In the genomic region with DNA sequence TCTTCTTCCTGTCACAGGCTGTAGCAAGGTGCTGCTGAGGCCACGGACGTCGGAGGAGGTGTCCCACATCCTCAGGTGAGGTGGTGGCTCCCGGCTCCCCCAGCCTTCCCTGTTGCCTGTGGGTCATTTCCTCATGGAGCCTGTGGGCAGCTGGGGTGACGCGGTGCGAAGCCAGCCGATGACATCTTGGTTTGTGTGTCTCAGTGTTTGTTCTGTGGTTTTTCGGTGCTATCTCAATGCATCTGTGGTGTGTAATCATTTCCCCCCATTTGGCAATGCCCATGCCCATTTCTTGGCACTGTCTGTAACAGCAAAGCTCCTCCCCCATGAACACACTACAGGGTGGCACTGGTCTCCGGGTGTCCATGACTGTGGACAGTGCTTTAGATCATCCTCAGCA, we compare ENCODE assay signal across 14 cellular contexts. TPM values are rescaled to one million over a fixed set of nuclear protein-coding genes. Genes with fewer than 3 reads are reported as not detected.
A peak's percentile ranks its signal among the peaks of the same experiment; 100 is the strongest.
DNase-seq lines count a peak whose midpoint lies in the region; ATAC-seq lines count a peak whose summit lies in the region.
"Had no signal": no experiment of that assay in that cellular context is flagged by ENCODE, and none has a peak within 500 bp of the region (broad histone marks: within the 10 kb centered on the region; RNA-seq: fewer than 3 reads in every experiment).

No MANE protein-coding gene starts in this region.

- ATAC-seq in activated CD8-positive, alpha-beta T cell treated with anti-CD3 and anti-CD28 coated beads, Interleukin-2, amount 10 ng/mL, durations not matched to agents 7 days and 5 days = peak; percentile 56
- ATAC-seq in left lobe of liver (peak; percentile 59), GM19328 (IDR thresholded peaks at IDR 0.05; ENCODE audit: unreplicated experiment) (no peak), HG03097 (IDR thresholded peaks at IDR 0.05; ENCODE audit: low FRiP score, unreplicated experiment) (no peak), HG03460 (IDR thresholded peaks at IDR 0.05; ENCODE audit: unreplicated experiment) (no peak)

- H3K27me3 ChIP-seq in CD8-positive, alpha-beta memory T cell (ENCODE audit: insufficient read depth, low read length, poor library complexity, severe bottlenecking) = no peaks in the 10 kb centered on the region
- H3K27me3 ChIP-seq: colonic mucosa had no signal

- no peak overlapping the region for H3K4me3 ChIP-seq in CD8-positive, alpha-beta memory T cell (ENCODE audit: low read length)
- H3K4me3 ChIP-seq: colonic mucosa had no signal

- H3K4me1 Mint-ChIP-seq in CD8-positive, alpha-beta memory T cell = peaks cover 33 to 45% (median 43%) of the 10 kb centered on the region in 3 donors
- H3K4me1 Mint-ChIP-seq in activated CD8-positive, alpha-beta T cell treated with anti-CD3 and anti-CD28 coated beads, Interleukin-2, amount 10 ng/mL, durations not matched to agents 7 days and 5 days (ENCODE audit: low read depth) = peaks cover 49% of the 10 kb centered on the region

- peak in 4 of 5 donors; percentile 30 to 68 (median 46) for DNase-seq in CD8-positive, alpha-beta memory T cell
- DNase-seq in MV-4-11 (lab: John Stamatoyannopoulos, UW) (peak; percentile 23), left lobe of liver (ENCODE audit: low spot score) (no peak), mucosa of gallbladder (ENCODE audit: low spot score) (no peak)
- peak; percentile 47 for DNase-seq in activated CD8-positive, alpha-beta T cell treated with anti-CD3 and anti-CD28 coated beads, Interleukin-2, amount 10 ng/mL, durations not matched to agents 7 days and 5 days
- DNase-seq: activated CD4-positive, CD25-positive, alpha-beta regulatory T cell; colonic mucosa; DMS153; hippocampal formation; Kasumi-1 had no signal

- peaks cover 5 to 36% (median 8%) of the 10 kb centered on the region in 3 donors for H3K36me3 Mint-ChIP-seq in CD8-positive, alpha-beta memory T cell
- H3K36me3 Mint-ChIP-seq in activated CD8-positive, alpha-beta T cell treated with anti-CD3 and anti-CD28 coated beads, Interleukin-2, amount 10 ng/mL, durations not matched to agents 7 days and 5 days (ENCODE audit: low read depth) = peaks cover 25% of the 10 kb centered on the region

- H3K27ac Mint-ChIP-seq in CD8-positive, alpha-beta memory T cell = peak overlapping the region in 6 of 8 donors; percentile 34 to 97 (median 77)
- H3K27ac Mint-ChIP-seq in activated CD8-positive, alpha-beta T cell treated with anti-CD3 and anti-CD28 coated beads, Interleukin-2, amount 10 ng/mL, durations not matched to agents 7 days and 5 days = peak overlapping the region; percentile 53
- H3K27ac Mint-ChIP-seq: type B pancreatic cell had no signal

- CTCF ChIA-PET in CD8-positive, alpha-beta memory T cell (lab: Charles Lee) = interaction anchor here (1.3 kb wide), 1 partner anchor 22 kb away, joined by 3 read pairs; no protein-coding TSS in a partner anchor
- CTCF ChIA-PET in activated CD8-positive, alpha-beta T cell treated with anti-CD3 and anti-CD28 coated beads, Interleukin-2, amount 10 ng/mL, durations not matched to agents 7 days and 5 days (lab: Charles Lee) = interaction anchor here (0.9 to 1.2 kb wide), 2 partner anchors 64 to 128 kb away, joined by 3 read pairs; no protein-coding TSS in a partner anchor

- no peaks in the 10 kb centered on the region for H3K9me3 ChIP-seq in CD8-positive, alpha-beta memory T cell (ENCODE audit: low read length)
- H3K9me3 ChIP-seq: colonic mucosa had no signal

- H3K4me1 ChIP-seq in CD8-positive, alpha-beta memory T cell (ENCODE audit: insufficient read depth, low read length) = peaks cover 26% of the 10 kb centered on the region
- H3K4me1 ChIP-seq: colonic mucosa had no signal

- POLR2A ChIA-PET in CD8-positive, alpha-beta memory T cell (lab: Charles Lee) = interaction anchor here (2.5 kb wide), 1 partner anchor 22 kb away, joined by 11 read pairs; no protein-coding TSS in a partner anchor
- POLR2A ChIA-PET in activated CD8-positive, alpha-beta T cell treated with anti-CD3 and anti-CD28 coated beads, Interleukin-2, amount 10 ng/mL, durations not matched to agents 7 days and 5 days (lab: Charles Lee) = interaction anchor here (0.6 to 1.6 kb wide), 3 partner anchors 21 to 39 kb away, joined by 3 to 5 read pairs (median 5); a partner anchor contains a TSS

- no peaks in the 10 kb centered on the region for H3K9me3 Mint-ChIP-seq in CD8-positive, alpha-beta memory T cell
- H3K9me3 Mint-ChIP-seq in activated CD8-positive, alpha-beta T cell treated with anti-CD3 and anti-CD28 coated beads, Interleukin-2, amount 10 ng/mL, durations not matched to agents 7 days and 5 days (ENCODE audit: insufficient read depth) = no peaks in the 10 kb centered on the region

- no peak overlapping the region for H3K27ac ChIP-seq in CD8-positive, alpha-beta memory T cell (ENCODE audit: low read depth, low read length)
- H3K27ac ChIP-seq: colonic mucosa had no signal

- no peaks in the 10 kb centered on the region for H3K36me3 ChIP-seq in CD8-positive, alpha-beta memory T cell (ENCODE audit: insufficient read depth, low read length)
- H3K36me3 ChIP-seq: colonic mucosa had no signal

- H3K4me3 Mint-ChIP-seq in CD8-positive, alpha-beta memory T cell = peak overlapping the region; percentile 33 to 89 (median 70)
- H3K4me3 Mint-ChIP-seq in activated CD8-positive, alpha-beta T cell treated with anti-CD3 and anti-CD28 coated beads, Interleukin-2, amount 10 ng/mL, durations not matched to agents 7 days and 5 days = no peak overlapping the region
- H3K4me3 Mint-ChIP-seq: type B pancreatic cell had no signal

- no peaks in the 10 kb centered on the region for H3K27me3 Mint-ChIP-seq in CD8-positive, alpha-beta memory T cell
- H3K27me3 Mint-ChIP-seq in activated CD8-positive, alpha-beta T cell treated with anti-CD3 and anti-CD28 coated beads, Interleukin-2, amount 10 ng/mL, durations not matched to agents 7 days and 5 days (ENCODE audit: low read depth) = no peaks in the 10 kb centered on the region
- H3K27me3 Mint-ChIP-seq: type B pancreatic cell had no signal

RNA-seq across cellular contexts. Expression of a gene that starts 6.6 kb away (rescaled TPM):
- total RNA-seq in CD8-positive, alpha-beta memory T cell = 10 to 100 TPM; 22.9 to 23.4 TPM
- 5.7 TPM for polyA plus RNA-seq in CD8-positive, alpha-beta memory T cell
- total RNA-seq in activated CD8-positive, alpha-beta T cell treated with anti-CD3 and anti-CD28 coated beads, Interleukin-2, amount 10 ng/mL, durations not matched to agents 7 days and 5 days = 10 to 100 TPM; 26.3 to 28.0 TPM
- 45.5 TPM for total RNA-seq in left lobe of liver
- 71.5 TPM for total RNA-seq in mucosa of gallbladder

RNA-seq across cellular contexts. Expression of a gene that starts 35.6 kb away (rescaled TPM):
- under 1 TPM in 1 of 2 experiments, not detected in 1; 0.16 TPM for total RNA-seq in CD8-positive, alpha-beta memory T cell
- not detected for polyA plus RNA-seq in CD8-positive, alpha-beta memory T cell
- total RNA-seq in activated CD8-positive, alpha-beta T cell treated with anti-CD3 and anti-CD28 coated beads, Interleukin-2, amount 10 ng/mL, durations not matched to agents 7 days and 5 days = under 1 TPM; 0.34 TPM
- total RNA-seq in left lobe of liver (0.55 TPM), mucosa of gallbladder (26.4 TPM)

RNA-seq across cellular contexts. Expression of a gene that starts 39.2 kb away (rescaled TPM):
- 10 to 100 TPM; 44.4 to 48.4 TPM for total RNA-seq in CD8-positive, alpha-beta memory T cell
- polyA plus RNA-seq in CD8-positive, alpha-beta memory T cell = 19.5 TPM
- 10 to 100 TPM; 36.7 to 38.5 TPM for total RNA-seq in activated CD8-positive, alpha-beta T cell treated with anti-CD3 and anti-CD28 coated beads, Interleukin-2, amount 10 ng/mL, durations not matched to agents 7 days and 5 days
- 20.7 TPM for total RNA-seq in left lobe of liver
- 47.4 TPM for total RNA-seq in mucosa of gallbladder

RNA-seq across cellular contexts. Expression of a gene that starts 54.4 kb away (rescaled TPM):
- 100 to 1,000 TPM; 131 to 134 TPM for total RNA-seq in CD8-positive, alpha-beta memory T cell
- 41.1 TPM for polyA plus RNA-seq in CD8-positive, alpha-beta memory T cell
- total RNA-seq in activated CD8-positive, alpha-beta T cell treated with anti-CD3 and anti-CD28 coated beads, Interleukin-2, amount 10 ng/mL, durations not matched to agents 7 days and 5 days = 100 to 1,000 TPM; 101 to 103 TPM
- 11.5 TPM for total RNA-seq in left lobe of liver
- 26.2 TPM for total RNA-seq in mucosa of gallbladder

Comparison
In these comparisons a context has a peak if more than half of its experiments do, and no peak if none do; other contexts are left out.
1. DNase-seq: peak in CD8-positive, alpha-beta memory T cell (4 of 5), MV-4-11 (single experiment) and activated CD8-positive, alpha-beta T cell treated with anti-CD3 and anti-CD28 coated beads, Interleukin-2, amount 10 ng/mL, durations not matched to agents 7 days and 5 days (single experiment); none in left lobe of liver (single experiment) and mucosa of gallbladder (single experiment).
2. ATAC-seq: peak in activated CD8-positive, alpha-beta T cell treated with anti-CD3 and anti-CD28 coated beads, Interleukin-2, amount 10 ng/mL, durations not matched to agents 7 days and 5 days (single experiment) and left lobe of liver (single experiment); none in GM19328 (single experiment), HG03097 (single experiment) and HG03460 (single experiment).
3. RNA of a gene that starts 35.6 kb away (total RNA-seq): 26.4 TPM in mucosa of gallbladder (single experiment); 0.55 TPM in left lobe of liver (single experiment), 0.34 TPM in activated CD8-positive, alpha-beta T cell treated with anti-CD3 and anti-CD28 coated beads, Interleukin-2, amount 10 ng/mL, durations not matched to agents 7 days and 5 days and 0.16 TPM in CD8-positive, alpha-beta memory T cell; every median in the first group is over 10 times any median in the second.